2 cellular contexts compared by ENCODE assay signal in genomic region chr22:44271010-44271500, GRCh38.
TF ChIP-seq lines count a peak whose summit lies in the region.

No MANE protein-coding gene starts in this region.

TF ChIP-seq in H1, 55 proteins besides CTCF, POLR2A, EP300 and RAD21:
- TF ChIP-seq KDM1A (IDR thresholded peaks at IDR 0.05; ENCODE audit: borderline replicate concordance, low read length): 0 out of 2 replicates have a peak, but pooled peaks have one; percentile 45
- no peak for TF ChIP-seq CHD7 (IDR thresholded peaks at IDR 0.05; ENCODE audit: insufficient replicate concordance, low read length)
- no peak for TF ChIP-seq YY1 (IDR thresholded peaks at IDR 0.05; ENCODE audit: low read depth, low read length)

TF ChIP-seq in GM12891, 5 proteins besides CTCF, POLR2A, EP300 and RAD21 (continued from another document):
- no peak for TF ChIP-seq SPI1 (IDR thresholded peaks at IDR 0.05; ENCODE audit: low read depth, low read length)
- TF ChIP-seq POLR2AphosphoS5 (IDR thresholded peaks at IDR 0.05; ENCODE audit: low read depth, low read length): no peak
- no peak for TF ChIP-seq POU2F2 (IDR thresholded peaks at IDR 0.05; ENCODE audit: low read depth, low read length)
- no peak for TF ChIP-seq PAX5 (IDR thresholded peaks at IDR 0.05; ENCODE audit: insufficient read depth, low read length, severe bottlenecking)
TF ChIP-seq in GM12891: peak in this region for 0.
